In the genomic region with DNA sequence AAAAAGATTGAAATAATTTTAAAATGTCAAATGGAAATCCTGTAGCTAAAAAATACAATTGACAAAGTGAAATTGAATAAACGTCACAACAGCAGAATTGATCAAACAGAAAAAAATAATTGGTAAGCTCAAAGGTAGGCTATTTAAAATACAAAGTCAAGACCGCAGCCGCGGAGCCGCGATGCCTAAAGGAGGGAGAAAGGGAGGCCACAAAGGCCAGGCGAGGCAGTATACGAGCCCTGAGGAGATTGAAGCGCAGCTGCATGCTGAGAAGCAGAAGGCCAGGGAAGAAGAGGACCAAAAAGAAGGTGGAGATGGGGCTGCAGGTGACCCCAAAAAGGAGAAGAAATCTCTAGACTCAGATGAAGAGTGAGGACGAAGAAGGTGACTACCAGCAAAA, we compare ENCODE assay signal across 35 cellular contexts.
"Had no signal": no experiment of that assay in that cellular context is flagged by ENCODE, and none has a peak within 500 bp of the region (broad histone marks: within the 10 kb centered on the region; RNA-seq: fewer than 3 reads in every experiment).

No MANE protein-coding gene starts in this region.

- H3K4me1 ChIP-seq: adrenal gland had no signal

- H3K4me1 Mint-ChIP-seq: activated B cell treated with CpG ODN at 0.5 μM for 24 hours; activated CD4-positive, alpha-beta memory T cell treated with anti-CD3 and anti-CD28 coated beads, Interleukin-2, amount 10 ng/mL, durations not matched to agents 7 days and 5 days; activated CD4-positive, alpha-beta T cell treated with anti-CD3 and anti-CD28 coated beads, Interleukin-2, amount 10 ng/mL, durations not matched to agents 24 days and 14 days; activated naive CD8-positive, alpha-beta T cell treated with anti-CD3 and anti-CD28 coated beads for 36 hours; central memory CD8-positive, alpha-beta T cell had no signal

- H3K27ac Mint-ChIP-seq: activated B cell treated with CpG ODN at 0.5 μM for 24 hours; activated CD4-positive, alpha-beta memory T cell treated with anti-CD3 and anti-CD28 coated beads, Interleukin-2, amount 10 ng/mL, durations not matched to agents 7 days and 5 days; activated CD4-positive, alpha-beta T cell treated with anti-CD3 and anti-CD28 coated beads, Interleukin-2, amount 10 ng/mL, durations not matched to agents 24 days and 14 days; activated CD8-positive, alpha-beta T cell treated with anti-CD3 and anti-CD28 coated beads, Interleukin-2, amount 10 ng/mL, durations not matched to agents 7 days and 5 days; activated naive CD4-positive, alpha-beta T cell treated with anti-CD3 and anti-CD28 coated beads, Interleukin-2, amount 50 U/mL, for 72 hours; activated naive CD8-positive, alpha-beta T cell treated with anti-CD3 and anti-CD28 coated beads for 36 hours; activated T-cell treated with anti-CD3 and anti-CD28 coated beads, Interleukin-2, amount 50 U/mL, for 24 hours; activated T-helper 2 cell treated with anti-CD3 and anti-CD28 coated beads, Interferon-gamma antibody, Interleukin-2, Interleukin-4, amounts not matched to agents 10 μg/mL and 5 μg/mL and 100 μg/mL, durations not matched to agents 14 hours and 24 hours and 36 hours; brain; T-helper 1 cell treated with Interleukin-12 subunit alpha and Interleukin-12 subunit beta and Interleukin-4 antibody, amounts not matched to agents 30 μg/mL and 1 μg/mL, for 36 hours; T-helper 2 cell treated with Interferon-gamma antibody and Interleukin-4, amounts not matched to agents 5 μg/mL and 100 μg/mL, for 36 hours had no signal

- DNase-seq: activated B cell treated with CpG ODN at 0.5 μM for 24 hours; activated CD4-positive, alpha-beta memory T cell treated with anti-CD3 and anti-CD28 coated beads, Interleukin-2, amount 10 ng/mL, durations not matched to agents 7 days and 5 days; activated CD4-positive, alpha-beta T cell treated with anti-CD3 and anti-CD28 coated beads for 4 hours; activated CD4-positive, alpha-beta T cell treated with anti-CD3 and anti-CD28 coated beads, Interleukin-2, amount 10 ng/mL, durations not matched to agents 24 days and 14 days; activated CD4-positive, alpha-beta T cell treated with anti-CD3 and anti-CD28 coated beads, Interleukin-2, amount 50 U/mL, for 1 hour; activated CD4-positive, alpha-beta T cell treated with anti-CD3 and anti-CD28 coated beads, Interleukin-2, amount 50 U/mL, for 4 hours; activated CD4-positive, CD25-positive, alpha-beta regulatory T cell treated with anti-CD3 and anti-CD28 coated beads, Interleukin-2, amount 50 U/mL, for 72 hours; activated CD8-positive, alpha-beta memory T cell treated with anti-CD3 and anti-CD28 coated beads for 24 hours; activated CD8-positive, alpha-beta memory T cell treated with anti-CD3 and anti-CD28 coated beads, Interleukin-2, amount 50 U/mL, for 4 hours; activated CD8-positive, alpha-beta T cell treated with anti-CD3 and anti-CD28 coated beads, Interleukin-2, amount 10 ng/mL, durations not matched to agents 7 days and 5 days; activated effector memory CD4-positive, alpha-beta T cell treated with Interleukin-2 at 50 U/mL for 16 hours; activated gamma-delta T cell; activated naive CD4-positive, alpha-beta T cell treated with anti-CD3 and anti-CD28 coated beads, Interleukin-2, amount 50 U/mL, for 16 hours; activated naive CD4-positive, alpha-beta T cell treated with Interleukin-2 at 50 U/mL for 16 hours; activated naive CD8-positive, alpha-beta T cell treated with anti-CD3 and anti-CD28 coated beads for 36 hours; activated T-cell treated with anti-CD3 and anti-CD28 coated beads, Interleukin-2, amount 50 U/mL, for 24 hours; activated T-cell treated with anti-CD3 and anti-CD28 coated beads, Interleukin-2, amount 50 U/mL, for 48 hours; adrenal gland; amniotic stem cell; caudate nucleus; cerebellar nuclear complex; SW 1271; T-helper 1 cell; T-helper 2 cell; T-helper 9 cell had no signal

- H3K27me3 ChIP-seq: adrenal gland, cardiac muscle cell had no signal

- FAIRE-seq: bronchial epithelial cell, TTC549 had no signal

- H3K36me3 Mint-ChIP-seq: activated naive CD8-positive, alpha-beta T cell treated with anti-CD3 and anti-CD28 coated beads for 36 hours; brain had no signal

- H3K4me3 ChIP-seq: adrenal gland, cardiac muscle cell had no signal

- ATAC-seq: activated CD8-positive, alpha-beta T cell treated with anti-CD3 and anti-CD28 coated beads, Interleukin-2, amount 10 ng/mL, durations not matched to agents 7 days and 5 days; activated naive CD4-positive, alpha-beta T cell treated with anti-CD3 and anti-CD28 coated beads, Interleukin-2, amount 50 U/mL, for 72 hours had no signal

- H3K36me3 ChIP-seq: adrenal gland, cardiac muscle cell had no signal

- H3K4me3 Mint-ChIP-seq: activated B cell treated with CpG ODN at 0.5 μM for 24 hours; activated CD4-positive, alpha-beta memory T cell treated with anti-CD3 and anti-CD28 coated beads, Interleukin-2, amount 10 ng/mL, durations not matched to agents 7 days and 5 days; activated CD4-positive, alpha-beta T cell treated with anti-CD3 and anti-CD28 coated beads, Interleukin-2, amount 10 ng/mL, durations not matched to agents 24 days and 14 days; activated CD8-positive, alpha-beta T cell treated with anti-CD3 and anti-CD28 coated beads, Interleukin-2, amount 10 ng/mL, durations not matched to agents 7 days and 5 days; activated naive CD8-positive, alpha-beta T cell treated with anti-CD3 and anti-CD28 coated beads for 36 hours; activated T-cell treated with anti-CD3 and anti-CD28 coated beads, Interleukin-2, amount 50 U/mL, for 24 hours; brain; central memory CD8-positive, alpha-beta T cell; T-helper 1 cell treated with Interleukin-12 subunit alpha and Interleukin-12 subunit beta and Interleukin-4 antibody, amounts not matched to agents 30 μg/mL and 1 μg/mL, for 36 hours; T-helper 2 cell treated with Interferon-gamma antibody and Interleukin-4, amounts not matched to agents 5 μg/mL and 100 μg/mL, for 36 hours had no signal

- H3K27me3 Mint-ChIP-seq: activated B cell treated with CpG ODN at 0.5 μM for 24 hours; activated CD4-positive, alpha-beta memory T cell treated with anti-CD3 and anti-CD28 coated beads, Interleukin-2, amount 10 ng/mL, durations not matched to agents 7 days and 5 days; activated CD4-positive, alpha-beta T cell treated with anti-CD3 and anti-CD28 coated beads, Interleukin-2, amount 10 ng/mL, durations not matched to agents 24 days and 14 days; activated naive CD8-positive, alpha-beta T cell treated with anti-CD3 and anti-CD28 coated beads for 36 hours; activated T-cell treated with anti-CD3 and anti-CD28 coated beads, Interleukin-2, amount 50 U/mL, for 24 hours; central memory CD8-positive, alpha-beta T cell had no signal

- H3K9me3 ChIP-seq: adrenal gland had no signal

- H3K27ac ChIP-seq: adrenal gland, cardiac muscle cell, VCaP had no signal
